8 cellular contexts compared by ENCODE assay signal in the genomic region with DNA sequence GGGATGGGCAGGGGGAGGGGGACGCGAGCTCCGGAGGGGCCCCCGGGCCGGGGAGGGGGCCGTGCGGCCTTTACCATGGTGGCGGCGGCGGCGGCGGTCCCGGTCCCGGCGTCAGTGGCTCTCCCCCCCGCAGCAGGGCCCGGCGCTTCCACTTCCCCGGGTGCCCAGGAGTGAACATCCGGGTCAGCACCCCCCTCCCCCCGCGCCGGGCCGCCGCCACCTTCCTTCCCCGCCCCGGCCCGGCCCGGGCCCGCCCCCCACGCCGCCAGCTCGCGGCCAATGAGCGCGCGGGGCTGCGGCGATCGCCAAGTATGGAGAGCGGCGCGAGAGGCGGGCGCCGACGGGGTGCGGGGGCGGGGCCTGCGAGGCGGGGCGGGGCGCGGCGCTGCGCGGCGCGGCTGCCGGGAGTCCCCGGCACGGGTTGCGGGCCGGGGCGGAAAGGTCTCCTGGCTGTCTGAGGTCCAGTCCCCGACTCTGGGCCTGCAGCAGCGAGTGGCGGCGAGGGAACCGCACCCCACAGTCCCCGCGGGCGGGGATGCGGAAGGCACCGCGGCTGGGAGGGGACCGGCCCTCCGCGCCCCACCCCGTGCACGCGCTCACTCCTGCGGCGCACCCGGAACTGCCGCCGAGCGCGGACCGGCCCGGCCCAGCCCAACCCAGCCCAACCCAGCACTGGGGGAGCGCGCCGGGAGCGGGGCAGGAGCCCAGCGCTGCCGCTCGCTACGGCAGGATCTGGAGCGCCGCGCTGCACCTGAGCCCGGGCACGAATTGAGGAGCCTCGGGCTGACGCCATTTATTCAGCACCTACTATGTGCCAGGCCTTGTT. TPM values are rescaled to one million over a fixed set of nuclear protein-coding genes. Genes with fewer than 3 reads are reported as not detected.
DNase-seq lines count a peak whose midpoint lies in the region; ATAC-seq and TF ChIP-seq lines count a peak whose summit lies in the region.

TSS of gene CAPZB (minus strand) at position 178 of the 826 bp plus-strand sequence. CDS start at position 77, 101 bp downstream.

- peak within 1 kb of the TSS; percentile 95 for H3K4me3 ChIP-seq in BLaER1
- H3K4me3 ChIP-seq in liver (ENCODE audit: low read depth in 1 of 3, low read length in 3 of 3): peak within 1 kb of the TSS; percentile 90 to 94 (median 94)

- H3K9ac ChIP-seq in BLaER1 (peak within 1 kb of the TSS; percentile 92), liver (ENCODE audit: low read depth in 1 of 2, low read length in 2 of 2) (peak within 1 kb of the TSS; percentile 91 to 97)

- H3K27me3 ChIP-seq in BLaER1 (no peaks in the 10 kb centered on the region), liver (ENCODE audit: control insufficient read depth in 4 of 4, insufficient read depth in 4 of 4, low read length in 3 of 4) (no peaks in the 10 kb centered on the region)

- peak in 1 of 2 donors; percentile 6 for TF ChIP-seq RAD21 in liver (IDR thresholded peaks at IDR 0.05)

- TF ChIP-seq CTCF in liver (IDR thresholded peaks at IDR 0.05; ENCODE audit: low read depth, low read length, missing input control): no peak

- peak; percentile 73 for ATAC-seq in HG03442 (IDR thresholded peaks at IDR 0.05; ENCODE audit: unreplicated experiment)

- H3K36me3 ChIP-seq in BLaER1 (peaks cover 23% of the 10 kb centered on the region), liver (ENCODE audit: control insufficient read depth in 4 of 4, insufficient read depth in 3 of 4, low read depth in 1 of 4, low read length in 3 of 4) (no peaks in the 10 kb centered on the region)

- peaks cover 57% of the 10 kb centered on the region for H3K4me1 ChIP-seq in BLaER1
- peaks cover 11 to 51% (median 27%) of the 10 kb centered on the region in 4 donors for H3K4me1 ChIP-seq in liver (ENCODE audit: control insufficient read depth in 4 of 4, insufficient read depth in 4 of 4, low read length in 3 of 4)

- H3K27ac ChIP-seq in BLaER1 (peak within 1 kb of the TSS; percentile 90), liver (ENCODE audit: low read depth in 1 of 2, low read length in 2 of 2) (peak within 1 kb of the TSS; percentile 93 to 95)

- H3K9me3 ChIP-seq in BLaER1: no peaks in the 10 kb centered on the region
- no peaks in the 10 kb centered on the region for H3K9me3 ChIP-seq in liver (ENCODE audit: control insufficient read depth in 4 of 4, low read length in 3 of 4)

- H3K4me2 ChIP-seq in BLaER1: peak within 1 kb of the TSS; percentile 96

- under 1% methylated on average over 106 of the region's 106 CpGs for WGBS in liver

- DNase-seq in GM19240 (ENCODE audit: insufficient read length, low spot score) (peak; percentile 85), NCI-H748 (lab: John Stamatoyannopoulos, UW; ENCODE audit: unreplicated experiment) (peak; percentile 88), dermis blood vessel endothelial cell (peak; percentile 93)
- peak; percentile 94 to 95 for DNase-seq in activated CD4-positive, alpha-beta T cell treated with anti-CD3 and anti-CD28 coated beads, Interleukin-2, amount 50 U/mL, for 48 hours
- DNase-seq in stimulated activated CD4-positive, alpha-beta T cell treated with anti-CD3 and anti-CD28 coated beads, Interleukin-4, amount 100 ng/mL, for 1 hour: peak; percentile 97

- peaks cover 46% of the 10 kb centered on the region for H4K20me1 ChIP-seq in BLaER1

TF ChIP-seq in liver, 16 proteins besides CTCF, POLR2A, EP300 and RAD21:
- TF ChIP-seq FOXA2 (IDR thresholded peaks at IDR 0.05): no peak
- TF ChIP-seq GABPA (IDR thresholded peaks at IDR 0.05 in 1 of 2, conservative IDR thresholded peaks at IDR 0.05 in 1 of 2): peak in 1 of 2 donors; percentile 60
TF ChIP-seq in liver: peak in this region for 1.

RNA-seq across cellular contexts. Expression of gene CAPZB, which starts in this region (rescaled TPM):
- total RNA-seq in dermis blood vessel endothelial cell: 160 and 165 TPM in 2 replicates
- 10 to 100 TPM; 38.3 to 43.2 TPM for total RNA-seq in liver
- 10 to 100 TPM; 59.0 to 98.9 TPM for polyA plus RNA-seq in liver

Comparison
In these comparisons a context has a peak if more than half of its experiments do, and no peak if none do; other contexts are left out.
1. Peak in every context shown above with its lines: DNase-seq, ATAC-seq, H3K4me3 ChIP-seq and H3K27ac ChIP-seq.